Comparison of ENCODE assay signal across 8 cellular contexts in the genomic region with DNA sequence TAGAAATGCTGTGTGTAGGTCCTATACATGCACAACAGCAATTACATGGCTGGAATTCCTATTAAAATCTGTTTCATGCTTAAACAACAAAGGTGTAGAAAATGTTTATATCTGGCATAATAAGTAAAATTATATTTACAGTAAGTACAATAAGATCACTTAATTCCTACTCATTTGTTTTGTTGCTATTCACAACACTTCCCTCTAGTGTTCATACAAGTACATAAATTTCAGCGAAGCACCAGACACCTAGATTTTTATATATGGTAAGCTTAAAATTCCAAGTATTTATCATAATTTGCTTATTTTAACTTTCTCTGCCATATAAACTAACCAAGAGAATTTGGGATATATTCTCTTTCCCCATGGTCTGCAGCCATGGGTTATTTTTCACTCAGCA. TPM values are rescaled to one million over a fixed set of nuclear protein-coding genes. Genes with fewer than 3 reads are reported as not detected.
DNase-seq lines count a peak whose midpoint lies in the region; ATAC-seq and TF ChIP-seq lines count a peak whose summit lies in the region.
"Had no signal": no experiment of that assay in that cellular context is flagged by ENCODE, and none has a peak within 500 bp of the region (broad histone marks: within the 10 kb centered on the region; RNA-seq: fewer than 3 reads in every experiment).

No MANE protein-coding gene starts in this region.

- peak; percentile 38 for DNase-seq in DMS114 treated with DMSO at 0.1 percent for 48 hours (lab: John Stamatoyannopoulos, UW; ENCODE audit: unreplicated experiment)
- peak; percentile 6 for DNase-seq in Jurkat, Clone E6-1 (ENCODE audit: low read depth, low spot score)
- DNase-seq in adipocyte (ENCODE audit: low read depth): peak; percentile 48
- DNase-seq in activated gamma-delta T cell (lab: John Stamatoyannopoulos, UW): no peak
- no peak for DNase-seq in AG08396 (ENCODE audit: low spot score)
- DNase-seq: GOT3 had no signal

- H3K27me3 ChIP-seq in adipocyte (replicated peaks; ENCODE audit: control insufficient read depth, insufficient read depth, low read length): no peaks in the 10 kb centered on the region
- no peaks in the 10 kb centered on the region for H3K27me3 ChIP-seq in liver (ENCODE audit: control insufficient read depth in 4 of 4, insufficient read depth in 4 of 4, low read length in 3 of 4)

- H3K9ac ChIP-seq in adipocyte (ENCODE audit: low read length): no peak overlapping the region
- no peak overlapping the region for H3K9ac ChIP-seq in liver (ENCODE audit: low read depth in 1 of 2, low read length in 2 of 2)

- H3K4me3 ChIP-seq in Jurkat, Clone E6-1 (ENCODE audit: low read length): no peak overlapping the region
- no peak overlapping the region for H3K4me3 ChIP-seq in adipocyte (ENCODE audit: low read length)
- no peak overlapping the region for H3K4me3 ChIP-seq in liver (ENCODE audit: low read depth in 1 of 3, low read length in 3 of 3)

- H3K4me1 ChIP-seq in adipocyte (ENCODE audit: control insufficient read depth, insufficient read depth, low read length): peaks cover 6% of the 10 kb centered on the region
- H3K4me1 ChIP-seq in liver (ENCODE audit: control insufficient read depth in 4 of 4, insufficient read depth in 4 of 4, low read length in 3 of 4): no peaks in the 10 kb centered on the region

- no peak for TF ChIP-seq CTCF in liver (IDR thresholded peaks at IDR 0.05; ENCODE audit: low read depth, low read length, missing input control)

- H3K9me3 ChIP-seq in adipocyte (ENCODE audit: control insufficient read depth, low read length) (no peaks in the 10 kb centered on the region), liver (ENCODE audit: control insufficient read depth in 4 of 4, low read length in 3 of 4) (no peaks in the 10 kb centered on the region)

- 71% methylated on average over 1 of the region's 1 CpG for WGBS in liver

- no peak overlapping the region for H3K27ac ChIP-seq in liver (ENCODE audit: low read depth in 1 of 2, low read length in 2 of 2)

- H3K36me3 ChIP-seq in adipocyte (ENCODE audit: control insufficient read depth, insufficient read depth, low read length, severe bottlenecking): no peaks in the 10 kb centered on the region
- no peaks in the 10 kb centered on the region for H3K36me3 ChIP-seq in liver (ENCODE audit: control insufficient read depth in 4 of 4, insufficient read depth in 3 of 4, low read depth in 1 of 4, low read length in 3 of 4)

- peak; percentile 35 to 46 for TF ChIP-seq RAD21 in liver (IDR thresholded peaks at IDR 0.05)

- ATAC-seq in GM18517 (IDR thresholded peaks at IDR 0.05; ENCODE audit: unreplicated experiment): no peak

TF ChIP-seq in liver, 16 proteins besides CTCF, POLR2A, EP300 and RAD21:
- no peak for TF ChIP-seq FOXA1 (IDR thresholded peaks at IDR 0.05)
- TF ChIP-seq, protein P1, sequence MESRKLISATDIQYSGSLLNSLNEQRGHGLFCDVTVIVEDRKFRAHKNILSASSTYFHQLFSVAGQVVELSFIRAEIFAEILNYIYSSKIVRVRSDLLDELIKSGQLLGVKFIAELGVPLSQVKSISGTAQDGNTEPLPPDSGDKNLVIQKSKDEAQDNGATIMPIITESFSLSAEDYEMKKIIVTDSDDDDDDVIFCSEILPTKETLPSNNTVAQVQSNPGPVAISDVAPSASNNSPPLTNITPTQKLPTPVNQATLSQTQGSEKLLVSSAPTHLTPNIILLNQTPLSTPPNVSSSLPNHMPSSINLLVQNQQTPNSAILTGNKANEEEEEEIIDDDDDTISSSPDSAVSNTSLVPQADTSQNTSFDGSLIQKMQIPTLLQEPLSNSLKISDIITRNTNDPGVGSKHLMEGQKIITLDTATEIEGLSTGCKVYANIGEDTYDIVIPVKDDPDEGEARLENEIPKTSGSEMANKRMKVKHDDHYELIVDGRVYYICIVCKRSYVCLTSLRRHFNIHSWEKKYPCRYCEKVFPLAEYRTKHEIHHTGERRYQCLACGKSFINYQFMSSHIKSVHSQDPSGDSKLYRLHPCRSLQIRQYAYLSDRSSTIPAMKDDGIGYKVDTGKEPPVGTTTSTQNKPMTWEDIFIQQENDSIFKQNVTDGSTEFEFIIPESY (IDR thresholded peaks at IDR 0.05): no peak
- TF ChIP-seq GABPA (IDR thresholded peaks at IDR 0.05 in 1 of 2, conservative IDR thresholded peaks at IDR 0.05 in 1 of 2): no peak
- no peak for TF ChIP-seq JUND (IDR thresholded peaks at IDR 0.05)
- TF ChIP-seq NR2F2 (IDR thresholded peaks at IDR 0.05): no peak
- no peak for TF ChIP-seq HNF4A (conservative IDR thresholded peaks at IDR 0.05)
- no peak for TF ChIP-seq TAF1 (conservative IDR thresholded peaks at IDR 0.05)
- TF ChIP-seq RXRA (IDR thresholded peaks at IDR 0.05): no peak
- no peak for TF ChIP-seq EGR1 (IDR thresholded peaks at IDR 0.05; ENCODE audit: low read depth in 2 of 2)
- TF ChIP-seq, protein P2, sequence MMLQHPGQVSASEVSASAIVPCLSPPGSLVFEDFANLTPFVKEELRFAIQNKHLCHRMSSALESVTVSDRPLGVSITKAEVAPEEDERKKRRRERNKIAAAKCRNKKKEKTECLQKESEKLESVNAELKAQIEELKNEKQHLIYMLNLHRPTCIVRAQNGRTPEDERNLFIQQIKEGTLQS (IDR thresholded peaks at IDR 0.05): no peak
- TF ChIP-seq SP1 (IDR thresholded peaks at IDR 0.05): no peak
- no peak for TF ChIP-seq HNF4G (IDR thresholded peaks at IDR 0.05)
- TF ChIP-seq, protein P3, sequence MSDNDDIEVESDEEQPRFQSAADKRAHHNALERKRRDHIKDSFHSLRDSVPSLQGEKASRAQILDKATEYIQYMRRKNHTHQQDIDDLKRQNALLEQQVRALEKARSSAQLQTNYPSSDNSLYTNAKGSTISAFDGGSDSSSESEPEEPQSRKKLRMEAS (IDR thresholded peaks at IDR 0.05): no peak

RNA-seq across cellular contexts. Expression of a gene that starts 51.8 kb away (rescaled TPM):
- polyA plus RNA-seq in Jurkat, Clone E6-1 (2012; ENCODE audit: insufficient read depth, insufficient read length): not detected
- total RNA-seq in liver: 10 to 100 TPM; 12.4 to 30.0 TPM
- 1 to 10 TPM; 5.7 to 6.9 TPM for polyA plus RNA-seq in liver

Comparison
In these comparisons a context has a peak if more than half of its experiments do, and no peak if none do; other contexts are left out.
1. DNase-seq: peak in DMS114 treated with DMSO at 0.1 percent for 48 hours (single experiment), Jurkat, Clone E6-1 (single experiment) and adipocyte (single experiment); none in activated gamma-delta T cell (single experiment) and AG08396 (single experiment).